ENCODE assay signal across 16 cellular contexts in the genomic region with DNA sequence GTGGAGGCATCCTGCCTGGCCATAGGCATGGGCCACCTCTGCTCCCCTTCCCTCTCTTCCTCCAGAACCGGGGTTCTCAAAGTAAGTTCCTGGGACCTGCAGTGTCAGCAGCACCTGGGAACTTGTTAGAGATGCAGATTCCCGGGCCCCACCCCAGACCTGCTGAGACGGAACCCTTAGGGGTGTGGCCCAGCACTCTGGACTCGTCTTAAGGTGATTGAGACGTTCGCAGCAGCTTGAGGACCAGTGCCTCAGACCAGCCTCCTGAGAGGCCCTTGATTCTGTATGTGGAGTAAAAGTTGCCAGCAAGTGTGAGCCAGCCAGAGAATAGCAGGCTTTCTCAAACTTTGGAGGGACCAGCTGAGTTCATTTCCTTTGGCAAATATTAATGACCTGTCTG.
"Had no signal": no experiment of that assay in that cellular context is flagged by ENCODE, and none has a peak within 500 bp of the region (broad histone marks: within the 10 kb centered on the region; RNA-seq: fewer than 3 reads in every experiment).

No MANE protein-coding gene starts in this region.

- H3K9me3 ChIP-seq: prostate gland, stomach had no signal

- H3K4me3 Mint-ChIP-seq: activated naive CD8-positive, alpha-beta T cell; dendritic cell treated with granulocyte-macrophage colony-stimulating factor and Interleukin-4, amounts not matched to agents 40 ng/mL and 50 ng/mL, for 4 days had no signal

- H3K4me1 ChIP-seq: prostate gland had no signal

- H3K4me3 ChIP-seq: prostate gland, SK-N-MC, stomach had no signal

- H3K27ac Mint-ChIP-seq: activated T-helper 2 cell treated with anti-CD3 and anti-CD28 coated beads, Interferon-gamma antibody, Interleukin-2, Interleukin-4, amounts not matched to agents 10 μg/mL and 5 μg/mL and 100 μg/mL, durations not matched to agents 14 hours and 24 hours and 36 hours; dendritic cell treated with granulocyte-macrophage colony-stimulating factor and Interleukin-4, amounts not matched to agents 40 ng/mL and 50 ng/mL, for 4 days had no signal

- ATAC-seq: right cardiac atrium had no signal

- H3K27me3 Mint-ChIP-seq: activated naive CD8-positive, alpha-beta T cell; dendritic cell treated with granulocyte-macrophage colony-stimulating factor and Interleukin-4, amounts not matched to agents 40 ng/mL and 50 ng/mL, for 4 days had no signal

- H3K36me3 ChIP-seq: prostate gland had no signal

- H3K27me3 ChIP-seq: stomach had no signal

- H3K27ac ChIP-seq: prostate gland, SK-N-MC, stomach had no signal

- FAIRE-seq: bronchial epithelial cell, islet of Langerhans, TTC549 had no signal

- DNase-seq: activated CD4-positive, alpha-beta T cell treated with anti-CD3 and anti-CD28 coated beads, Interleukin-2, amount 50 U/mL, for 4 hours; effector memory CD4-positive, alpha-beta T cell; foreskin fibroblast; hippocampal formation; right cardiac atrium; stimulated activated CD4-positive, alpha-beta T cell treated with anti-CD3 and anti-CD28 coated beads, Interleukin-2, amount 100 ng/mL, for 24 hours; stomach; trophoblast cell had no signal
